ENCODE assay signal across 27 cellular contexts in genomic region chr1:151975311-151976014, GRCh38. TPM values are rescaled to one million over a fixed set of nuclear protein-coding genes. Genes with fewer than 3 reads are reported as not detected.
A peak's percentile ranks its signal among the peaks of the same experiment; 100 is the strongest.
DNase-seq lines count a peak whose midpoint lies in the region; ATAC-seq, FAIRE-seq and TF ChIP-seq lines count a peak whose summit lies in the region.
"Had no signal": no experiment of that assay in that cellular context is flagged by ENCODE, and none has a peak within 500 bp of the region (broad histone marks: within the 10 kb centered on the region; RNA-seq: fewer than 3 reads in every experiment).

No MANE protein-coding gene starts in this region.

- DNase-seq in Caki2 (ENCODE audit: low read depth) = peak; percentile 56
- DNase-seq in left lung = no peak
- peak; percentile 93 for DNase-seq in small intestine
- no peak for DNase-seq in brain microvascular endothelial cell
- DNase-seq in Right ventricle myocardium superior = no peak
- DNase-seq in stimulated activated naive CD4-positive, alpha-beta T cell treated with Interleukin-2 at 50 U/mL for 16 hours (lab: John Stamatoyannopoulos, UW) = no peak
- no peak for DNase-seq in G401 (ENCODE audit: low spot score)
- DNase-seq: activated CD4-positive, alpha-beta T cell treated with anti-CD3 and anti-CD28 coated beads, Interleukin-2, amount 10 ng/mL, durations not matched to agents 7 days and 5 days; activated T-cell treated with anti-CD3 and anti-CD28 coated beads, Interleukin-2, amount 50 U/mL, for 4 hours; C1 segment of cervical spinal cord; COR-L47; effector memory CD4-positive, alpha-beta T cell; glutamatergic neuron; natural killer cell; NCI-H1105; NCI-H2029; NCI-H69; SJCRH30; stimulated activated CD4-positive, alpha-beta T cell treated with anti-CD3 and anti-CD28 coated beads, Interleukin-1b, Interleukin-23, amount 100 ng/mL, for 48 hours; stimulated activated CD8-positive, alpha-beta memory T cell treated with anti-CD3 and anti-CD28 coated beads, Interleukin-4, amount 100 ng/mL, for 48 hours; tibial artery had no signal

- ATAC-seq in left lung = peak; percentile 20
- no peak for ATAC-seq in Right ventricle myocardium superior (ENCODE audit: poor library complexity)
- ATAC-seq: activated T-cell treated with anti-CD3 and anti-CD28 coated beads, Interleukin-2, amount 50 U/mL, for 4 hours; natural killer cell; WTC11 had no signal

- 25 to 67% (median 37%) methylated on average over 2 of the region's 2 CpGs for WGBS in small intestine, 3 donors

- H3K27me3 ChIP-seq in left lung = no peaks in the 10 kb centered on the region
- no peaks in the 10 kb centered on the region for H3K27me3 ChIP-seq in small intestine (ENCODE audit: control insufficient read depth in 2 of 2, insufficient read depth in 2 of 2, low read length in 2 of 2)
- H3K27me3 ChIP-seq in brain microvascular endothelial cell (replicated peaks) = no peaks in the 10 kb centered on the region
- H3K27me3 ChIP-seq: SJCRH30, tibial artery had no signal

- peaks cover 20 to 25% of the 10 kb centered on the region in 2 donors for H3K4me1 ChIP-seq in left lung
- peaks cover 4 to 5% of the 10 kb centered on the region in 2 donors for H3K4me1 ChIP-seq in small intestine (ENCODE audit: control insufficient read depth in 2 of 2, insufficient read depth in 1 of 2, low read depth in 1 of 2, low read length in 1 of 2)

- no peak for TF ChIP-seq CTCF in VCaP (conservative IDR thresholded peaks at IDR 0.05)
- no peak for TF ChIP-seq CTCF in left lung (IDR thresholded peaks at IDR 0.05)
- no peak for TF ChIP-seq CTCF in brain microvascular endothelial cell (IDR thresholded peaks at IDR 0.05; ENCODE audit: low read depth, low read length, missing control alignments)

- peak; percentile 39 for FAIRE-seq in small intestine (lab: Jason Lieb, UNC)
- FAIRE-seq: GM18507, keratinocyte had no signal

- H3K9me3 ChIP-seq in left lung (no peaks in the 10 kb centered on the region), small intestine (ENCODE audit: control insufficient read depth, low read depth) (no peaks in the 10 kb centered on the region)
- H3K9me3 ChIP-seq: SJCRH30, tibial artery had no signal

- intact Hi-C loops in left lung (cut with DNase I) (no loop called here), Right ventricle myocardium superior (cut with DNase I) (no loop called here)

- in situ Hi-C loops in Caki2 (cut with HindIII; ENCODE audit: low pct_unique_long_range_greater_than_20kb, low sequenced_read_pairs) (no loop called here), brain microvascular endothelial cell (cut with HindIII; ENCODE audit: low pct_ligation_motif_present, low sequenced_read_pairs) (no loop called here), G401 (cut with HindIII; ENCODE audit: low sequenced_read_pairs) (no loop called here)

- H3K4me3 ChIP-seq in left lung = no peak overlapping the region
- H3K4me3 ChIP-seq in small intestine (ENCODE audit: low read depth in 1 of 2, low read length in 2 of 2) = no peak overlapping the region
- H3K4me3 ChIP-seq in brain microvascular endothelial cell (ENCODE audit: low read depth, low read length) = no peak overlapping the region
- H3K4me3 ChIP-seq: K562, SJCRH30, skin epidermis, tibial artery had no signal

- peaks cover 0 to 3% of the 10 kb centered on the region in 2 donors for H3K36me3 ChIP-seq in left lung
- H3K36me3 ChIP-seq in small intestine (ENCODE audit: control insufficient read depth in 2 of 2, insufficient read depth in 2 of 2, low read length in 2 of 2) = no peaks in the 10 kb centered on the region
- H3K36me3 ChIP-seq in brain microvascular endothelial cell (replicated peaks) = no peaks in the 10 kb centered on the region
- H3K36me3 ChIP-seq: SJCRH30, tibial artery had no signal

- H3K27ac ChIP-seq in VCaP (peak overlapping the region; percentile 56), left lung (no peak overlapping the region), small intestine (ENCODE audit: low read depth in 1 of 2, low read length in 1 of 2) (peak overlapping the region; percentile 46 to 84), brain microvascular endothelial cell (no peak overlapping the region)
- H3K27ac ChIP-seq: SJCRH30, skin epidermis, tibial artery had no signal

RNA-seq across cellular contexts. Expression of gene S100A10, which starts 18.2 kb away (rescaled TPM):
- 456 and 483 TPM in 2 replicates for total RNA-seq in Caki2 (2014; rRNA removed; shearing (Covaris generic); ENCODE audit: low replicate concordance)
- total RNA-seq in left lung = 1,000 to 10,000 TPM; 1,069 to 1,250 TPM
- 1,000 to 10,000 TPM in 2 of 3 donors, 100 to 1,000 TPM in 1; 547 to 1,355 (median 1,268) TPM for polyA plus RNA-seq in small intestine
- 230 TPM for total RNA-seq in Right ventricle myocardium superior
- total RNA-seq in G401 (2014; rRNA removed; shearing (Covaris generic)) = not detected in 2 replicates

Comparison
In these comparisons a context has a peak if more than half of its experiments do, and no peak if none do; other contexts are left out.
1. DNase-seq: peak in Caki2 (single experiment) and small intestine (single experiment); none in left lung (0 of 2), brain microvascular endothelial cell (single experiment), Right ventricle myocardium superior (single experiment), stimulated activated naive CD4-positive, alpha-beta T cell treated with Interleukin-2 at 50 U/mL for 16 hours (single experiment) and G401 (single experiment).
2. H3K27ac ChIP-seq: peak in VCaP (single experiment) and small intestine (2 of 2); none in left lung (0 of 2) and brain microvascular endothelial cell (single experiment).
3. RNA of gene S100A10, which starts 18.2 kb away (total RNA-seq): 1,069 to 1,250 TPM in left lung, 456 to 483 TPM in Caki2 and 230 TPM in Right ventricle myocardium superior (single experiment); not detected in G401; every median in the first group is over 100 times any median in the second.